24 cellular contexts compared by ENCODE assay signal in genomic region chr1:99371413-99371812, GRCh38.
"Had no signal": no experiment of that assay in that cellular context is flagged by ENCODE, and none has a peak within 500 bp of the region (broad histone marks: within the 10 kb centered on the region; RNA-seq: fewer than 3 reads in every experiment).

No MANE protein-coding gene starts in this region.

- DNase-seq: colonic mucosa; cortex of kidney; effector CD8-positive, alpha-beta T cell; effector memory CD8-positive, alpha-beta T cell; endodermal cell; erythroblast; esophagus squamous epithelium; foreskin fibroblast; gastrocnemius medialis; glutamatergic neuron; head of caudate nucleus; heart right ventricle; hippocampal formation; left cardiac atrium; left ventricle myocardium inferior; lower lobe of right lung; mesenchymal stem cell; mucosa of descending colon; naive B cell; naive thymus-derived CD8-positive, alpha-beta T cell had no signal

- FAIRE-seq: endometrium, islet of Langerhans, keratinocyte had no signal

- ATAC-seq: effector memory CD8-positive, alpha-beta T cell; esophagus mucosa; gastrocnemius medialis; heart right ventricle; left cardiac atrium; lower lobe of right lung; mucosa of descending colon; naive thymus-derived CD8-positive, alpha-beta T cell had no signal
